In genomic region chr10:90960355-90960814, GRCh38 we compare ENCODE assay signal across 8 cellular contexts. TPM values are rescaled to one million over a fixed set of nuclear protein-coding genes. Genes with fewer than 3 reads are reported as not detected.
DNase-seq lines count a peak whose midpoint lies in the region.

No MANE protein-coding gene starts in this region.

- DNase-seq in ELR (ENCODE audit: low read depth) (peak; percentile 88), H4 (ENCODE audit: low spot score) (peak; percentile 17), RPMI7951 (ENCODE audit: low read depth) (peak; percentile 96), hepatic stellate cell (ENCODE audit: low spot score) (peak; percentile 71), NK-92 (lab: John Stamatoyannopoulos, UW; ENCODE audit: unreplicated experiment) (no peak), NCI-H2196 treated with DMSO at 0.1 percent for 48 hours (lab: John Stamatoyannopoulos, UW; ENCODE audit: unreplicated experiment) (no peak), globus pallidus (ENCODE audit: low spot score) (no peak)
- DNase-seq in activated CD4-positive, alpha-beta T cell treated with anti-CD3 and anti-CD28 coated beads for 1 hour, result no peak

RNA-seq across cellular contexts. Expression of gene ANKRD1, which starts 39.5 kb away (rescaled TPM):
- 5.8 and 6.0 TPM in 2 replicates for total RNA-seq in H4 (2014; rRNA removed; shearing (Covaris generic))
- total RNA-seq in RPMI7951 (2014; rRNA removed; shearing (Covaris generic)), result 0.29 and 0.36 TPM in 2 replicates

Comparison
In these comparisons a context has a peak if more than half of its experiments do, and no peak if none do; other contexts are left out.
1. DNase-seq: peak in ELR (single experiment), H4 (single experiment), RPMI7951 (single experiment) and hepatic stellate cell (single experiment); none in NK-92 (single experiment), activated CD4-positive, alpha-beta T cell treated with anti-CD3 and anti-CD28 coated beads for 1 hour (single experiment), NCI-H2196 treated with DMSO at 0.1 percent for 48 hours (single experiment) and globus pallidus (single experiment).